ENCODE assay signal across 8 cellular contexts in genomic region chr3:192916455-192917257, GRCh38. TPM values are rescaled to one million over a fixed set of nuclear protein-coding genes. Genes with fewer than 3 reads are reported as not detected.
A peak's percentile ranks its signal among the peaks of the same experiment; 100 is the strongest.
DNase-seq lines count a peak whose midpoint lies in the region; ATAC-seq and TF ChIP-seq lines count a peak whose summit lies in the region.

No MANE protein-coding gene starts in this region.

- peaks cover 42% of the 10 kb centered on the region for H3K27me3 Mint-ChIP-seq in activated naive CD8-positive, alpha-beta T cell treated with anti-CD3 and anti-CD28 coated beads, Interleukin-2, amount 10 ng/mL, durations not matched to agents 7 days and 5 days
- peaks cover 39% of the 10 kb centered on the region for H3K27me3 Mint-ChIP-seq in neural crest cell (ENCODE audit: low read depth)

- POLR2A ChIA-PET in activated naive CD8-positive, alpha-beta T cell treated with anti-CD3 and anti-CD28 coated beads, Interleukin-2, amount 10 ng/mL, durations not matched to agents 7 days and 5 days (lab: Charles Lee): interaction anchor here (0.9 to 2.3 kb wide), 4 partner anchors 17 to 28 kb away, joined by 3 to 11 read pairs (median 7); no protein-coding TSS in a partner anchor

- H3K9me3 Mint-ChIP-seq in activated naive CD8-positive, alpha-beta T cell treated with anti-CD3 and anti-CD28 coated beads, Interleukin-2, amount 10 ng/mL, durations not matched to agents 7 days and 5 days: no peaks in the 10 kb centered on the region
- H3K9me3 Mint-ChIP-seq in neural crest cell: no peaks in the 10 kb centered on the region

- peak; percentile 24 for TF ChIP-seq CTCF in neural crest cell (conservative IDR thresholded peaks at IDR 0.05)

- peaks cover 16% of the 10 kb centered on the region for H3K4me1 Mint-ChIP-seq in activated naive CD8-positive, alpha-beta T cell treated with anti-CD3 and anti-CD28 coated beads, Interleukin-2, amount 10 ng/mL, durations not matched to agents 7 days and 5 days
- H3K4me1 Mint-ChIP-seq in neural crest cell: peaks cover 27% of the 10 kb centered on the region

- DNase-seq in NCI-H2029 (lab: John Stamatoyannopoulos, UW): peak; percentile 65
- DNase-seq in NCI-H2029 treated with DMSO at 0.1 percent for 48 hours (lab: John Stamatoyannopoulos, UW): no peak
- DNase-seq in NCI-H748 treated with DMSO at 0.1 percent for 48 hours (lab: John Stamatoyannopoulos, UW): peak; percentile 37
- DNase-seq in activated naive CD8-positive, alpha-beta T cell treated with anti-CD3 and anti-CD28 coated beads, Interleukin-2, amount 10 ng/mL, durations not matched to agents 7 days and 5 days: peak; percentile 33
- peak; percentile 38 to 88 (median 72) for DNase-seq in head of caudate nucleus
- DNase-seq in neural crest cell (ENCODE audit: low read depth, low spot score): peak; percentile 26
- DNase-seq in NCI-H128 (lab: John Stamatoyannopoulos, UW; ENCODE audit: unreplicated experiment): no peak

- peak overlapping the region; percentile 85 for H3K27ac Mint-ChIP-seq in activated naive CD8-positive, alpha-beta T cell treated with anti-CD3 and anti-CD28 coated beads, Interleukin-2, amount 10 ng/mL, durations not matched to agents 7 days and 5 days
- H3K27ac Mint-ChIP-seq in neural crest cell (ENCODE audit: unreplicated experiment): peak overlapping the region; percentile 91

- ATAC-seq in HG02973 (IDR thresholded peaks at IDR 0.05; ENCODE audit: unreplicated experiment): peak; percentile 30
- peak; percentile 6 for ATAC-seq in activated naive CD8-positive, alpha-beta T cell treated with anti-CD3 and anti-CD28 coated beads, Interleukin-2, amount 10 ng/mL, durations not matched to agents 7 days and 5 days (ENCODE audit: low read depth)

- no peaks in the 10 kb centered on the region for H3K36me3 Mint-ChIP-seq in activated naive CD8-positive, alpha-beta T cell treated with anti-CD3 and anti-CD28 coated beads, Interleukin-2, amount 10 ng/mL, durations not matched to agents 7 days and 5 days
- no peaks in the 10 kb centered on the region for H3K36me3 Mint-ChIP-seq in neural crest cell (ENCODE audit: low read depth)

- intact Hi-C loops in head of caudate nucleus (cut with DNase I): loop anchor here (10.0 kb wide), 1 partner anchor 102 kb away; no protein-coding TSS in a partner anchor

- peak overlapping the region; percentile 91 for H3K4me3 Mint-ChIP-seq in activated naive CD8-positive, alpha-beta T cell treated with anti-CD3 and anti-CD28 coated beads, Interleukin-2, amount 10 ng/mL, durations not matched to agents 7 days and 5 days
- peak overlapping the region; percentile 100 for H3K4me3 Mint-ChIP-seq in neural crest cell

RNA-seq across cellular contexts. Expression of gene MB21D2, which starts 1.0 kb away (rescaled TPM):
- 1 to 10 TPM; 4.3 to 5.3 TPM for total RNA-seq in activated naive CD8-positive, alpha-beta T cell treated with anti-CD3 and anti-CD28 coated beads, Interleukin-2, amount 10 ng/mL, durations not matched to agents 7 days and 5 days
- total RNA-seq in neural crest cell: 4.9 and 5.5 TPM in 2 replicates

Comparison
In these comparisons a context has a peak if more than half of its experiments do, and no peak if none do; other contexts are left out.
1. DNase-seq: peak in NCI-H2029 (single experiment), NCI-H748 treated with DMSO at 0.1 percent for 48 hours (single experiment), activated naive CD8-positive, alpha-beta T cell treated with anti-CD3 and anti-CD28 coated beads, Interleukin-2, amount 10 ng/mL, durations not matched to agents 7 days and 5 days (single experiment), head of caudate nucleus (42 of 42) and neural crest cell (single experiment); none in NCI-H2029 treated with DMSO at 0.1 percent for 48 hours (single experiment) and NCI-H128 (single experiment).